Comparison of ENCODE assay signal across 15 cellular contexts in the genomic region with DNA sequence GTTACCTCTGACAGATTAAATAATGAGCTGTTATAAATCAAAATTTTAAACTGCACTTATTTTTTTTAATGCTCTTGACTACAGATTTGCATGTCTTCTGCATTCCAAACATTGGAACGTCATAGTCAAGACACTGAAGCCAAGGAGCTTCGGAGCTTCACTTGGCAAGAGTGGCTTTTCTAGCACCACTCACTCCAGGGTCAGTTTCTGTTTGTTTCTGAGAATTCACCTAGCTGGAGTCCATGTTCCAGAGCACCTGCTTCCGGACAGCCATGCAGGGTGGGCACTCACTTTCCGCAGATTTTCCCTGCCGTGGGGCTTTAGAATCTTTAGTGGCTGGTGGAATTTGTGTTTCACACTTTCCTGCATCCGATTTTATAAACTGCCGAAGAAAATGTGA.
A peak's percentile ranks its signal among the peaks of the same experiment; 100 is the strongest.
DNase-seq lines count a peak whose midpoint lies in the region.
"Had no signal": no experiment of that assay in that cellular context is flagged by ENCODE, and none has a peak within 500 bp of the region (broad histone marks: within the 10 kb centered on the region; RNA-seq: fewer than 3 reads in every experiment).

No MANE protein-coding gene starts in this region.

- DNase-seq in ELR (ENCODE audit: low read depth), result peak; percentile 35
- peak; percentile 15 for DNase-seq in M059J (ENCODE audit: low read depth)
- DNase-seq in adipocyte (ENCODE audit: low read depth), result no peak
- DNase-seq in activated gamma-delta T cell treated with Interleukin-2 at 50 U/mL for 16 hours, result no peak
- no peak for DNase-seq in kidney tubule cell (ENCODE audit: low spot score)
- DNase-seq in HuH-7.5 (ENCODE audit: low spot score), result no peak
- DNase-seq: CD8-positive, alpha-beta T cell; COR-L47; DMS153; DMS79 treated with DMSO at 0.1 percent for 48 hours; GF-D8; GM23248; H7 had no signal

- no peaks in the 10 kb centered on the region for H3K27me3 ChIP-seq in adipocyte (replicated peaks; ENCODE audit: control insufficient read depth, insufficient read depth, low read length)
- H3K27me3 ChIP-seq in stomach smooth muscle (ENCODE audit: control insufficient read depth in 1 of 2, insufficient read depth in 2 of 2, low read length in 2 of 2), result no peaks in the 10 kb centered on the region

- H3K4me3 ChIP-seq in adipocyte (ENCODE audit: low read length) (peak overlapping the region; percentile 19), stomach smooth muscle (ENCODE audit: low read length in 2 of 2) (peak overlapping the region; percentile 36 to 45)
- H3K4me3 ChIP-seq: A549, GM23248 had no signal

- H3K9ac ChIP-seq in adipocyte (ENCODE audit: low read length), result no peak overlapping the region
- H3K9ac ChIP-seq in stomach smooth muscle (ENCODE audit: low read length in 2 of 2), result peak overlapping the region in 1 of 2 donors; percentile 28
- H3K9ac ChIP-seq: GM23248 had no signal

- H3K27ac ChIP-seq in stomach smooth muscle (ENCODE audit: low read length), result no peak overlapping the region
- H3K27ac ChIP-seq: A549, GM23248 had no signal

- no peaks in the 10 kb centered on the region for H3K36me3 ChIP-seq in adipocyte (ENCODE audit: control insufficient read depth, insufficient read depth, low read length, severe bottlenecking)
- no peaks in the 10 kb centered on the region for H3K36me3 ChIP-seq in stomach smooth muscle (ENCODE audit: control insufficient read depth in 2 of 2, insufficient read depth in 2 of 2, low read length in 2 of 2)

- no peaks in the 10 kb centered on the region for H3K4me1 ChIP-seq in adipocyte (ENCODE audit: control insufficient read depth, insufficient read depth, low read length)
- peaks cover 8% of the 10 kb centered on the region for H3K4me1 ChIP-seq in stomach smooth muscle (ENCODE audit: control insufficient read depth, insufficient read depth, low read length)
- H3K4me1 ChIP-seq: A549 had no signal

- H3K9me3 ChIP-seq in adipocyte (ENCODE audit: control insufficient read depth, low read length) (no peaks in the 10 kb centered on the region), stomach smooth muscle (ENCODE audit: control insufficient read depth in 2 of 2, low read length in 2 of 2) (no peaks in the 10 kb centered on the region)
- H3K9me3 ChIP-seq: A549 had no signal

Comparison
In these comparisons a context has a peak if more than half of its experiments do, and no peak if none do; other contexts are left out.
1. DNase-seq: peak in ELR (single experiment) and M059J (single experiment); none in adipocyte (single experiment), activated gamma-delta T cell treated with Interleukin-2 at 50 U/mL for 16 hours (single experiment), kidney tubule cell (single experiment) and HuH-7.5 (single experiment).